Comparison of ENCODE assay signal across 27 cellular contexts in genomic region chr18:22641973-22642372, GRCh38.
"Had no signal": no experiment of that assay in that cellular context is flagged by ENCODE, and none has a peak within 500 bp of the region (broad histone marks: within the 10 kb centered on the region; RNA-seq: fewer than 3 reads in every experiment).

No MANE protein-coding gene starts in this region.

- H3K27ac Mint-ChIP-seq: activated naive CD4-positive, alpha-beta T cell treated with anti-CD3 and anti-CD28 coated beads for 36 hours; activated naive CD8-positive, alpha-beta T cell treated with anti-CD3 and anti-CD28 coated beads for 36 hours; naive thymus-derived CD4-positive, alpha-beta T cell; T-helper 17 cell; type B pancreatic cell had no signal

- H3K27ac ChIP-seq: colonic mucosa, foreskin keratinocyte, parathyroid adenoma, psoas muscle, spleen, uterus, WERI-Rb-1 had no signal

- H3K9me3 Mint-ChIP-seq: central memory CD8-positive, alpha-beta T cell had no signal

- FAIRE-seq: endometrium, islet of Langerhans had no signal

- H3K79me2 ChIP-seq: parathyroid adenoma had no signal

- H3K9ac ChIP-seq: parathyroid adenoma had no signal

- H3K4me3 ChIP-seq: colonic mucosa, psoas muscle, spleen, uterus had no signal

- H3K4me1 Mint-ChIP-seq: activated naive CD8-positive, alpha-beta T cell treated with anti-CD3 and anti-CD28 coated beads for 36 hours; central memory CD8-positive, alpha-beta T cell; naive thymus-derived CD4-positive, alpha-beta T cell; neural crest cell; T-helper 17 cell had no signal

- H3K9me3 ChIP-seq: colonic mucosa, psoas muscle, uterus had no signal

- H3K36me3 ChIP-seq: colonic mucosa, spleen, uterus, WERI-Rb-1 had no signal

- H3K27me3 ChIP-seq: colonic mucosa, spleen, uterus had no signal

- H3K4me1 ChIP-seq: colonic mucosa, foreskin keratinocyte, parathyroid adenoma, psoas muscle, spleen, uterus had no signal

- H3K4me3 Mint-ChIP-seq: activated naive CD4-positive, alpha-beta T cell treated with anti-CD3 and anti-CD28 coated beads for 36 hours; activated naive CD8-positive, alpha-beta T cell treated with anti-CD3 and anti-CD28 coated beads for 36 hours; central memory CD8-positive, alpha-beta T cell; naive thymus-derived CD4-positive, alpha-beta T cell; neural crest cell; T-helper 17 cell; type B pancreatic cell had no signal

- H3K27me3 Mint-ChIP-seq: activated naive CD8-positive, alpha-beta T cell treated with anti-CD3 and anti-CD28 coated beads for 36 hours; T-helper 17 cell had no signal

- ATAC-seq: activated CD4-positive, CD25-positive, alpha-beta regulatory T cell treated with anti-CD3 and anti-CD28 coated beads, Interleukin-2, amount 50 U/mL, for 24 hours; foreskin keratinocyte; naive thymus-derived CD4-positive, alpha-beta T cell; psoas muscle; T-helper 17 cell had no signal

- DNase-seq: activated CD4-positive, alpha-beta T cell treated with anti-CD3 and anti-CD28 coated beads for 48 hours; activated CD4-positive, alpha-beta T cell treated with anti-CD3 and anti-CD28 coated beads, Interleukin-2, amount 50 U/mL, for 48 hours; activated CD8-positive, alpha-beta memory T cell treated with anti-CD3 and anti-CD28 coated beads for 24 hours; activated effector memory CD4-positive, alpha-beta T cell treated with Interleukin-2 at 50 U/mL for 16 hours; activated naive CD4-positive, alpha-beta T cell treated with anti-CD3 and anti-CD28 coated beads for 36 hours; activated naive CD8-positive, alpha-beta T cell treated with anti-CD3 and anti-CD28 coated beads for 36 hours; colonic mucosa; effector CD8-positive, alpha-beta T cell; foreskin keratinocyte; mammary epithelial cell; midbrain; naive thymus-derived CD4-positive, alpha-beta T cell; nucleus accumbens; psoas muscle; spleen; stimulated activated naive CD4-positive, alpha-beta T cell treated with Interleukin-2 at 50 U/mL for 16 hours; T-helper 17 cell; T1000; uterus; WERI-Rb-1 had no signal

- H3K36me3 Mint-ChIP-seq: naive thymus-derived CD4-positive, alpha-beta T cell; type B pancreatic cell had no signal

- H2AFZ ChIP-seq: parathyroid adenoma had no signal
